Comparison of ENCODE assay signal across 1 cellular context in the genomic region with DNA sequence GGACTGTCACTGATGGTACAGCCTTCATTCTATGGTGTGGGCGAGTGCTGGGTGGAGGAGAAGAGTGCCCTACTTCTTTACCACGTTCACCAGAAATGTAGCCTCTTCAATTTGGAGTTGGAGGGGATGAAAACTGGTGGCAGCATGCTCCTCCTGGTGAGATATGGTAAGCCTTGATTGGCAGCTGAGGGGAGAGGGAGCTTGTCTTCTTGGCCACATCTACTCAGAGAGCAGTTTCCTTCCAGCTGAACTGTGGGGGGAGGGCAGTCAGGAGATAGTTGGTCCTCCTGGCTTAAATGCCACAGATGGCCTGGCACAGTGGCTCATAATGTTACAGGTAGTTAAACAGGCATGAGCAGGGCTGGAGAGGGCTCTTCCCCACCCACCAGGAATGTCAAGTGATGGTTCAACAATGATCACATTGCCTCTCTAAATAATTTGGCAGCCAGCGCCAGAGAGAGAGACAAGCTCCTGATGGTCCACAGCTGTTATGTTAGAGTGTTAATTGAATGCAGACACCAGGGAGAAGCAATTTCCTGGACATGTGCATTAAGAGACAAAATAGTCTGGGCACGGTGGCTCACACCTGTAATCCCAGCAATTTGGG.
TF ChIP-seq lines count a peak whose summit lies in the region.

No MANE protein-coding gene starts in this region.

TF ChIP-seq in K562, 482 proteins besides CTCF, POLR2A, EP300 and RAD21:
- TF ChIP-seq, protein P1, sequence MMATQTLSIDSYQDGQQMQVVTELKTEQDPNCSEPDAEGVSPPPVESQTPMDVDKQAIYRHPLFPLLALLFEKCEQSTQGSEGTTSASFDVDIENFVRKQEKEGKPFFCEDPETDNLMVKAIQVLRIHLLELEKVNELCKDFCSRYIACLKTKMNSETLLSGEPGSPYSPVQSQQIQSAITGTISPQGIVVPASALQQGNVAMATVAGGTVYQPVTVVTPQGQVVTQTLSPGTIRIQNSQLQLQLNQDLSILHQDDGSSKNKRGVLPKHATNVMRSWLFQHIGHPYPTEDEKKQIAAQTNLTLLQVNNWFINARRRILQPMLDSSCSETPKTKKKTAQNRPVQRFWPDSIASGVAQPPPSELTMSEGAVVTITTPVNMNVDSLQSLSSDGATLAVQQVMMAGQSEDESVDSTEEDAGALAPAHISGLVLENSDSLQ (IDR thresholded peaks at IDR 0.05), result peak; percentile 56; the same call in 1 of the 2 replicates
- no peak for TF ChIP-seq SRSF7 (optimal IDR thresholded peaks at IDR 0.05; ENCODE audit: low read depth, low read length)
